8 cellular contexts compared by ENCODE assay signal in genomic region chr10:3803884-3804741, GRCh38. TPM values are rescaled to one million over a fixed set of nuclear protein-coding genes. Genes with fewer than 3 reads are reported as not detected.
DNase-seq lines count a peak whose midpoint lies in the region; ATAC-seq lines count a peak whose summit lies in the region.

No MANE protein-coding gene starts in this region.

- peak overlapping the region; percentile 53 to 95 (median 90) for H3K4me2 ChIP-seq in BLaER1 treated with 17β-estradiol and CSF1 and Interleukin-3, amounts not matched to agents 10 nM and 100 nM

- H3K4me3 Mint-ChIP-seq in activated T-helper 2 cell treated with anti-CD3 and anti-CD28 coated beads, Interferon-gamma antibody, Interleukin-2, Interleukin-4, amounts not matched to agents 10 μg/mL and 5 μg/mL and 100 μg/mL, durations not matched to agents 14 hours and 24 hours and 36 hours (ENCODE audit: low read depth): peak overlapping the region; percentile 46
- peak overlapping the region; percentile 22 for H3K4me3 Mint-ChIP-seq in stimulated activated memory B cell treated with anti-CD40 and anti-IgM and Interleukin-4, amounts not matched to agents 10 μg/mL and 1 μg/mL and 100 μg/mL, for 72 hours

- H3K4me1 Mint-ChIP-seq in activated T-helper 2 cell treated with anti-CD3 and anti-CD28 coated beads, Interferon-gamma antibody, Interleukin-2, Interleukin-4, amounts not matched to agents 10 μg/mL and 5 μg/mL and 100 μg/mL, durations not matched to agents 14 hours and 24 hours and 36 hours (ENCODE audit: low read depth): peaks cover 73% of the 10 kb centered on the region
- H3K4me1 Mint-ChIP-seq in stimulated activated memory B cell treated with anti-CD40 and anti-IgM and Interleukin-4, amounts not matched to agents 10 μg/mL and 1 μg/mL and 100 μg/mL, for 72 hours: peaks cover 47% of the 10 kb centered on the region

- peak overlapping the region; percentile 98 for H3K27ac Mint-ChIP-seq in activated T-helper 2 cell treated with anti-CD3 and anti-CD28 coated beads, Interferon-gamma antibody, Interleukin-2, Interleukin-4, amounts not matched to agents 10 μg/mL and 5 μg/mL and 100 μg/mL, durations not matched to agents 14 hours and 24 hours and 36 hours
- H3K27ac Mint-ChIP-seq in stimulated activated memory B cell treated with anti-CD40 and anti-IgM and Interleukin-4, amounts not matched to agents 10 μg/mL and 1 μg/mL and 100 μg/mL, for 72 hours: no peak overlapping the region

- H3K36me3 Mint-ChIP-seq in activated T-helper 2 cell treated with anti-CD3 and anti-CD28 coated beads, Interferon-gamma antibody, Interleukin-2, Interleukin-4, amounts not matched to agents 10 μg/mL and 5 μg/mL and 100 μg/mL, durations not matched to agents 14 hours and 24 hours and 36 hours (ENCODE audit: low read depth): peaks cover 5% of the 10 kb centered on the region
- H3K36me3 Mint-ChIP-seq in stimulated activated memory B cell treated with anti-CD40 and anti-IgM and Interleukin-4, amounts not matched to agents 10 μg/mL and 1 μg/mL and 100 μg/mL, for 72 hours: no peaks in the 10 kb centered on the region

- H3K9me3 Mint-ChIP-seq in activated T-helper 2 cell treated with anti-CD3 and anti-CD28 coated beads, Interferon-gamma antibody, Interleukin-2, Interleukin-4, amounts not matched to agents 10 μg/mL and 5 μg/mL and 100 μg/mL, durations not matched to agents 14 hours and 24 hours and 36 hours: peaks cover 9% of the 10 kb centered on the region
- no peaks in the 10 kb centered on the region for H3K9me3 Mint-ChIP-seq in stimulated activated memory B cell treated with anti-CD40 and anti-IgM and Interleukin-4, amounts not matched to agents 10 μg/mL and 1 μg/mL and 100 μg/mL, for 72 hours

- no peaks in the 10 kb centered on the region for H4K20me1 ChIP-seq in BLaER1 treated with 17β-estradiol and CSF1 and Interleukin-3, amounts not matched to agents 10 nM and 100 nM

- H3K4me3 ChIP-seq in BLaER1 treated with 17β-estradiol and CSF1 and Interleukin-3, amounts not matched to agents 10 nM and 100 nM: no peak overlapping the region

- H3K9ac ChIP-seq in BLaER1 treated with 17β-estradiol and CSF1 and Interleukin-3, amounts not matched to agents 10 nM and 100 nM: peak overlapping the region; percentile 64 to 98 (median 87)

- no peaks in the 10 kb centered on the region for H3K36me3 ChIP-seq in BLaER1 treated with 17β-estradiol and CSF1 and Interleukin-3, amounts not matched to agents 10 nM and 100 nM

- H3K27ac ChIP-seq in BLaER1 treated with 17β-estradiol and CSF1 and Interleukin-3, amounts not matched to agents 10 nM and 100 nM: peak overlapping the region; percentile 94 to 100 (median 97)

- H3K9me3 ChIP-seq in BLaER1 treated with 17β-estradiol and CSF1 and Interleukin-3, amounts not matched to agents 10 nM and 100 nM (replicated peaks in 1 of 11): peaks cover 0 to 7% (median 0%) of the 10 kb centered on the region in 11 experiments; a peak in 2 of 22 replicates

- DNase-seq in NOMO-1 treated with DMSO at 0.1 percent for 48 hours (lab: John Stamatoyannopoulos, UW; ENCODE audit: unreplicated experiment): peak; percentile 73
- peak; percentile 48 for DNase-seq in activated T-helper 2 cell treated with anti-CD3 and anti-CD28 coated beads, Interferon-gamma antibody, Interleukin-2, Interleukin-4, amounts not matched to agents 10 μg/mL and 5 μg/mL and 100 μg/mL, durations not matched to agents 14 hours and 24 hours and 36 hours (ENCODE audit: low spot score)
- peak; percentile 50 for DNase-seq in inferior parietal cortex (ENCODE audit: extremely low spot score)
- no peak for DNase-seq in NCI-H1092 (lab: John Stamatoyannopoulos, UW)

- no peaks in the 10 kb centered on the region for H3K27me3 Mint-ChIP-seq in activated T-helper 2 cell treated with anti-CD3 and anti-CD28 coated beads, Interferon-gamma antibody, Interleukin-2, Interleukin-4, amounts not matched to agents 10 μg/mL and 5 μg/mL and 100 μg/mL, durations not matched to agents 14 hours and 24 hours and 36 hours (ENCODE audit: low read depth)
- no peaks in the 10 kb centered on the region for H3K27me3 Mint-ChIP-seq in stimulated activated memory B cell treated with anti-CD40 and anti-IgM and Interleukin-4, amounts not matched to agents 10 μg/mL and 1 μg/mL and 100 μg/mL, for 72 hours

- H3K27me3 ChIP-seq in BLaER1 treated with 17β-estradiol and CSF1 and Interleukin-3, amounts not matched to agents 10 nM and 100 nM: no peaks in the 10 kb centered on the region

- H3K4me1 ChIP-seq in BLaER1 treated with 17β-estradiol and CSF1 and Interleukin-3, amounts not matched to agents 10 nM and 100 nM: peaks cover 57 to 72% (median 64%) of the 10 kb centered on the region in 10 experiments

- intact Hi-C loops in activated T-helper 2 cell treated with anti-CD3 and anti-CD28 coated beads, Interferon-gamma antibody, Interleukin-2, Interleukin-4, amounts not matched to agents 10 μg/mL and 5 μg/mL and 100 μg/mL, durations not matched to agents 14 hours and 24 hours and 36 hours (cut with micrococcal nuclease): loop anchor here (1.0 to 10.0 kb wide), 7 partner anchors 19 to 971 kb away; partner anchors contain the start of gene KLF6

- ATAC-seq in stimulated activated memory B cell treated with anti-CD40 and anti-IgM and Interleukin-4, amounts not matched to agents 10 μg/mL and 1 μg/mL and 100 μg/mL, for 72 hours: peak; percentile 32
- no peak for ATAC-seq in HG03139 (IDR thresholded peaks at IDR 0.05; ENCODE audit: unreplicated experiment)
- no peak for ATAC-seq in GM21526 (IDR thresholded peaks at IDR 0.05; ENCODE audit: low FRiP score, unreplicated experiment)

RNA-seq across cellular contexts. Expression of gene KLF6, which starts 19.1 kb away (rescaled TPM):
- total RNA-seq in activated T-helper 2 cell treated with anti-CD3 and anti-CD28 coated beads, Interferon-gamma antibody, Interleukin-2, Interleukin-4, amounts not matched to agents 10 μg/mL and 5 μg/mL and 100 μg/mL, durations not matched to agents 14 hours and 24 hours and 36 hours: 126 and 129 TPM in 2 replicates
